14 cellular contexts compared by ENCODE assay signal in the genomic region with DNA sequence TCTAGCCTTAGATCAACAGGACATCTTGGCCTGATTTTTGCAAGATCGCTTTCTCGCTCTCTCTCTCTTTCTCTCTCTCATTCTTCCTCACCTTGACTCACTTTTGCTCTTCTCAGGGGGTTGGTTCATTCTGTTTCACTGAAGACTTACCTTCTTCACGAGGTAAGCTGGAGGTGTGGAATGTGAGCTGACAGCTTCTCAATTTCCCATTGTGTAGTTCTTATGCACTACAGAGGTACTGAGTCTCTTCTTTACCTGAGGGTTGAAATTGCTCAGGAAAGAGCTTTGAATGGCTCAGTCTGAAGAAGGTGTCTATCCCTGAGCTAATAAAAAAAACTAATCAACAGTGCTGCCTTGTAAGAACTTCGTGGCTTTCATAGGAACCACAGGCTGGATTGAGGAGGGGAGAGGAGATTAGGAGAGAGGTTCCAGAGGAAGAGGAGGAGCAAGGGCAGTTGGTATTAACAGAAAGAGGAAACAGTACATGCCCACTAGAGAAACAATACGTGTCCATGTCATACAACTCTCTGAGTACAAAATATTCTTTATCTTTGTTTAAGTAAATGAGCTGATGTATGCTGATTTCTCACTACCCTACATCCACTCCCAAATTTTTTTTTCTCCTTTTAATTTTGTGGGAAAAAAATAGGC.
"Had no signal": no experiment of that assay in that cellular context is flagged by ENCODE, and none has a peak within 500 bp of the region (broad histone marks: within the 10 kb centered on the region; RNA-seq: fewer than 3 reads in every experiment).

No MANE protein-coding gene starts in this region.

- DNase-seq: activated CD4-positive, alpha-beta T cell treated with anti-CD3 and anti-CD28 coated beads for 48 hours; activated naive CD4-positive, alpha-beta T cell; activated naive CD8-positive, alpha-beta T cell treated with anti-CD3 and anti-CD28 coated beads, Interleukin-2, amount 50 U/mL, for 24 hours; foreskin melanocyte; heart left ventricle; naive thymus-derived CD4-positive, alpha-beta T cell; psoas muscle; stimulated activated CD4-positive, alpha-beta T cell treated with anti-CD3 and anti-CD28 coated beads, Interleukin-2, amount 100 ng/mL, for 48 hours; stimulated activated naive CD8-positive, alpha-beta T cell treated with anti-CD3 and anti-CD28 coated beads, Interleukin-15, Interleukin-2, amounts not matched to agents 100 U/mL and 50 U/mL, for 24 hours; SW 1271; T-helper 9 cell; upper lobe of right lung had no signal

- H3K27ac ChIP-seq: ascending aorta, heart left ventricle, psoas muscle, suprapubic skin, upper lobe of right lung had no signal

- H3K4me3 ChIP-seq: ascending aorta, heart left ventricle, psoas muscle, suprapubic skin, upper lobe of right lung had no signal

- ATAC-seq: activated naive CD8-positive, alpha-beta T cell treated with anti-CD3 and anti-CD28 coated beads, Interleukin-2, amount 50 U/mL, for 24 hours; heart left ventricle; naive thymus-derived CD4-positive, alpha-beta T cell; psoas muscle; stimulated activated naive CD8-positive, alpha-beta T cell treated with anti-CD3 and anti-CD28 coated beads, Interleukin-15, Interleukin-2, amounts not matched to agents 100 U/mL and 50 U/mL, for 24 hours; upper lobe of right lung had no signal

- H3K36me3 ChIP-seq: ascending aorta, heart left ventricle, suprapubic skin, upper lobe of right lung had no signal

- H3K4me1 ChIP-seq: ascending aorta, psoas muscle, suprapubic skin, upper lobe of right lung had no signal

- H3K9me3 ChIP-seq: upper lobe of right lung had no signal

- H3K27me3 ChIP-seq: ascending aorta, heart left ventricle, suprapubic skin, upper lobe of right lung had no signal
